In genomic region chr7:85095357-85095756, GRCh38 we compare ENCODE assay signal across 21 cellular contexts.
DNase-seq lines count a peak whose midpoint lies in the region; ATAC-seq, FAIRE-seq and TF ChIP-seq lines count a peak whose summit lies in the region.
"Had no signal": no experiment of that assay in that cellular context is flagged by ENCODE, and none has a peak within 500 bp of the region (broad histone marks: within the 10 kb centered on the region; RNA-seq: fewer than 3 reads in every experiment).

No MANE protein-coding gene starts in this region.

- CTCF ChIA-PET in endothelial cell of umbilical vein (lab: Charles Lee), result interaction anchor here (1.0 to 1.3 kb wide), 2 partner anchors 10 to 90 kb away, joined by 3 to 5 read pairs; no protein-coding TSS in a partner anchor

- no peak for FAIRE-seq in endothelial cell of umbilical vein (lab: Jason Lieb, UNC)
- FAIRE-seq: D721Med, G401.6, HTR-8/SVneo had no signal

- H3K27me3 ChIP-seq in BE2C, result no peaks in the 10 kb centered on the region
- H3K27me3 ChIP-seq in SJCRH30, result no peaks in the 10 kb centered on the region
- H3K27me3 ChIP-seq in endothelial cell of umbilical vein (ENCODE audit: control insufficient read depth in 2 of 2, insufficient read depth in 2 of 2, low read length in 2 of 2), result no peaks in the 10 kb centered on the region
- no peaks in the 10 kb centered on the region for H3K27me3 ChIP-seq in right cardiac atrium (ENCODE audit: control insufficient read depth, insufficient read depth)
- H3K27me3 ChIP-seq in WERI-Rb-1 (ENCODE audit: insufficient read depth, low read depth, severe bottlenecking), result no peaks in the 10 kb centered on the region
- no peaks in the 10 kb centered on the region for H3K27me3 ChIP-seq in uterus

- H3K9ac ChIP-seq in endothelial cell of umbilical vein (replicated peaks; ENCODE audit: extremely low read depth, insufficient read depth, low read length), result no peak overlapping the region
- H3K9ac ChIP-seq: GM23248 had no signal

- H3K4me3 ChIP-seq in BE2C (ENCODE audit: low read depth, low read length) (no peak overlapping the region), SJCRH30 (no peak overlapping the region), endothelial cell of umbilical vein (replicated peaks in 1 of 3; ENCODE audit: insufficient read depth in 1 of 3, low read depth in 1 of 3, low read length in 3 of 3) (no peak overlapping the region), right cardiac atrium (ENCODE audit: low read length) (no peak overlapping the region), WERI-Rb-1 (ENCODE audit: low read depth, low read length) (no peak overlapping the region), uterus (no peak overlapping the region)
- H3K4me3 ChIP-seq: GM23248 had no signal

- POLR2A ChIA-PET in endothelial cell of umbilical vein (lab: Charles Lee), result no interaction called here

- 41% methylated on average over 2 of the region's 2 CpGs for WGBS in right cardiac atrium

- H3K9me1 ChIP-seq in endothelial cell of umbilical vein (replicated peaks; ENCODE audit: control insufficient read depth, extremely low read depth, insufficient read depth, low read length), result no peaks in the 10 kb centered on the region

- TF ChIP-seq CTCF in BE2C (IDR thresholded peaks at IDR 0.05; ENCODE audit: low read depth, low read length) (no peak), endothelial cell of umbilical vein (IDR thresholded peaks at IDR 0.05; ENCODE audit: extremely low read depth in 1 of 2, insufficient read depth in 1 of 2, low read depth in 1 of 2, low read length in 2 of 2) (no peak), WERI-Rb-1 (IDR thresholded peaks at IDR 0.05; ENCODE audit: low read depth, low read length) (no peak), uterus (IDR thresholded peaks at IDR 0.05) (no peak)

- H2AFZ ChIP-seq in endothelial cell of umbilical vein (ENCODE audit: low read depth, low read length), result no peak overlapping the region
- H2AFZ ChIP-seq: GM23248 had no signal

- H3K27ac ChIP-seq in SJCRH30 (no peak overlapping the region), endothelial cell of umbilical vein (ENCODE audit: insufficient read depth, low read depth, low read length) (no peak overlapping the region), right cardiac atrium (ENCODE audit: low read length) (no peak overlapping the region), WERI-Rb-1 (no peak overlapping the region), uterus (no peak overlapping the region)
- H3K27ac ChIP-seq: GM23248 had no signal

- intact Hi-C loops in endothelial cell of umbilical vein (cut with micrococcal nuclease), result no loop called here
- intact Hi-C loops in right cardiac atrium (cut with DNase I), result no loop called here
- intact Hi-C loops in uterus (cut with DNase I; ENCODE audit: low total_unique reads), result no loop called here

- no peak overlapping the region for H3K4me2 ChIP-seq in endothelial cell of umbilical vein (ENCODE audit: insufficient read depth, low read length)

- peak; percentile 13 for DNase-seq in BE2C
- peak; percentile 14 to 29 for DNase-seq in SJCRH30
- peak; percentile 39 for DNase-seq in endothelial cell of umbilical vein (ENCODE audit: low read depth, low spot score)
- DNase-seq in right cardiac atrium, result peak; percentile 42 to 69 (median 60)
- no peak for DNase-seq in WERI-Rb-1
- no peak for DNase-seq in uterus
- DNase-seq: C1 segment of cervical spinal cord; CD8-positive, alpha-beta memory T cell; DND-41; HCEC 1CT; NCI-H1048; NCI-H1436; NCI-H1930; NCI-H345; NCI-H526 had no signal

- no peak for TF ChIP-seq POLR2A in endothelial cell of umbilical vein (IDR thresholded peaks at IDR 0.05; ENCODE audit: low read depth, low read length)
- TF ChIP-seq POLR2A in uterus (IDR thresholded peaks at IDR 0.05), result no peak

- no TSS peak for BruUV-seq in endothelial cell of umbilical vein (replicated peaks; lab: Mats Ljungman, UMichigan)

- ATAC-seq in right cardiac atrium, result peak in 1 of 2 donors; percentile 51
- no peak for ATAC-seq in HG02973 (IDR thresholded peaks at IDR 0.05; ENCODE audit: unreplicated experiment)
- no peak for ATAC-seq in HG03521 (IDR thresholded peaks at IDR 0.05; ENCODE audit: unreplicated experiment)

- no peaks in the 10 kb centered on the region for H3K79me2 ChIP-seq in endothelial cell of umbilical vein (ENCODE audit: control insufficient read depth, insufficient read depth, low read length)

- no peaks in the 10 kb centered on the region for H3K9me3 ChIP-seq in BE2C
- H3K9me3 ChIP-seq in SJCRH30 (replicated peaks), result no peaks in the 10 kb centered on the region
- H3K9me3 ChIP-seq in endothelial cell of umbilical vein (replicated peaks; ENCODE audit: control insufficient read depth, insufficient read depth, low read length), result no peaks in the 10 kb centered on the region
- no peaks in the 10 kb centered on the region for H3K9me3 ChIP-seq in right cardiac atrium (ENCODE audit: control insufficient read depth, low read length)
- H3K9me3 ChIP-seq in WERI-Rb-1 (ENCODE audit: severe bottlenecking), result no peaks in the 10 kb centered on the region
- H3K9me3 ChIP-seq in uterus, result no peaks in the 10 kb centered on the region

- H3K36me3 ChIP-seq in BE2C, result no peaks in the 10 kb centered on the region
- H3K36me3 ChIP-seq in SJCRH30, result 0 out of 2 replicates have a peak, but pooled peaks cover 2% of the 10 kb centered on the region
- no peaks in the 10 kb centered on the region for H3K36me3 ChIP-seq in endothelial cell of umbilical vein (ENCODE audit: control insufficient read depth in 2 of 2, extremely low read depth in 1 of 2, insufficient read depth in 2 of 2, low read length in 2 of 2)
- no peaks in the 10 kb centered on the region for H3K36me3 ChIP-seq in WERI-Rb-1
- no peaks in the 10 kb centered on the region for H3K36me3 ChIP-seq in uterus

- dilution Hi-C loops in endothelial cell of umbilical vein (cut with MboI; ENCODE audit: extremely low pct_ligation_motif_present, low sequenced_read_pairs), result no loop called here

- H3K4me1 ChIP-seq in BE2C (no peaks in the 10 kb centered on the region; the same call in 1 of the 2 replicates), SJCRH30 (0 out of 2 replicates have a peak, but pooled peaks cover 3% of the 10 kb centered on the region), endothelial cell of umbilical vein (ENCODE audit: control insufficient read depth, extremely low read depth, insufficient read depth, low read length) (peaks cover 3% of the 10 kb centered on the region), right cardiac atrium (ENCODE audit: control insufficient read depth, insufficient read depth, low read length) (no peaks in the 10 kb centered on the region), uterus (no peaks in the 10 kb centered on the region)

- H4K20me1 ChIP-seq in endothelial cell of umbilical vein (replicated peaks; ENCODE audit: control insufficient read depth, extremely low read depth, insufficient read depth, low read length), result no peaks in the 10 kb centered on the region

TF ChIP-seq in endothelial cell of umbilical vein, 7 proteins besides CTCF, POLR2A, EP300 and RAD21:
- TF ChIP-seq MYC (IDR thresholded peaks at IDR 0.05; ENCODE audit: low read depth, low read length) (no peak), POLR2AphosphoS5 (IDR thresholded peaks at IDR 0.05; ENCODE audit: insufficient read depth, low read depth, low read length) (no peak), EZH2 (IDR thresholded peaks at IDR 0.05; ENCODE audit: borderline replicate concordance, low read depth, low read length, severe bottlenecking) (no peak), JUN (IDR thresholded peaks at IDR 0.05; ENCODE audit: borderline replicate concordance, insufficient read depth, insufficient read length, low read depth) (no peak), MAX (IDR thresholded peaks at IDR 0.05; ENCODE audit: insufficient read depth, insufficient read length) (no peak), FOS (IDR thresholded peaks at IDR 0.05; ENCODE audit: borderline replicate concordance, insufficient read depth, low read length) (no peak)

Comparison
In these comparisons a context has a peak if more than half of its experiments do, and no peak if none do; other contexts are left out.
1. DNase-seq: peak in BE2C (single experiment), SJCRH30 (2 of 2), endothelial cell of umbilical vein (single experiment) and right cardiac atrium (3 of 3); none in WERI-Rb-1 (single experiment) and uterus (0 of 2).